In the genomic region with DNA sequence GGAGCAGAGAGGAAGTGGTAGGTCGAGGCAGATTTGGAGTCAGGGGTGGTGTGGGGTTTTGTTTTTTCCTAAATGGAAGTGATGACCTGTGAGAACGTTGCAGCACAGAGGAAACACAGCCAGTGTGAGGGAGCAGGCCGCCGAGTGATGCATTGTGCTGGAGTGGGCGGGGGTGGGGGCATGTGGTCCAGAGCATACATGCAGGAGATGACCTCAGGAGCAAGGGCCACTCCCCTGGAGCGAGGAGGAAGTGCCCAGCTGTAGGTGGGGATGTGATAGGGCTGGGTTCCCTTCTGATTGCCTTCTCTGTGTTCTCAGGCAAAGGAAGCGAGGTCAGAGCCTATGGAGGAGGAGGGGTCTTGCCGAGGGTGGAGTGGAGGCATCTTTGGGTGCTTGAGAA, we compare ENCODE assay signal across 12 cellular contexts.
DNase-seq lines count a peak whose midpoint lies in the region; ATAC-seq, FAIRE-seq and TF ChIP-seq lines count a peak whose summit lies in the region.
"Had no signal": no experiment of that assay in that cellular context is flagged by ENCODE, and none has a peak within 500 bp of the region (broad histone marks: within the 10 kb centered on the region; RNA-seq: fewer than 3 reads in every experiment).

No MANE protein-coding gene starts in this region.

- peaks cover 91% of the 10 kb centered on the region for H3K36me3 Mint-ChIP-seq in CD8-positive, alpha-beta T cell
- peaks cover 80% of the 10 kb centered on the region for H3K36me3 Mint-ChIP-seq in dendritic cell treated with granulocyte-macrophage colony-stimulating factor and Interleukin-4, amounts not matched to agents 40 ng/mL and 50 ng/mL, for 4 days (ENCODE audit: low read depth)
- H3K36me3 Mint-ChIP-seq in natural killer cell treated with Interleukin-12 subunit alpha and Interleukin-12 subunit beta and Interleukin-15 and Interleukin-18, amount 100 ng/mL, for 72 hours = peaks cover 31% of the 10 kb centered on the region
- H3K36me3 Mint-ChIP-seq in glutamatergic neuron (ENCODE audit: unreplicated experiment) = peaks cover 6% of the 10 kb centered on the region

- ATAC-seq in CD8-positive, alpha-beta T cell = no peak
- ATAC-seq in natural killer cell treated with Interleukin-12 subunit alpha and Interleukin-12 subunit beta and Interleukin-15 and Interleukin-18, amount 100 ng/mL, for 72 hours = peak in 1 of 2 donors; percentile 32
- ATAC-seq: GM12878 had no signal

- H3K36me3 ChIP-seq in CD8-positive, alpha-beta T cell (ENCODE audit: insufficient read depth, low read length) = peaks cover 45% of the 10 kb centered on the region

- H3K4me3 Mint-ChIP-seq in CD8-positive, alpha-beta T cell = no peak overlapping the region
- no peak overlapping the region for H3K4me3 Mint-ChIP-seq in dendritic cell treated with granulocyte-macrophage colony-stimulating factor and Interleukin-4, amounts not matched to agents 40 ng/mL and 50 ng/mL, for 4 days
- H3K4me3 Mint-ChIP-seq in natural killer cell treated with Interleukin-12 subunit alpha and Interleukin-12 subunit beta and Interleukin-15 and Interleukin-18, amount 100 ng/mL, for 72 hours = no peak overlapping the region
- no peak overlapping the region for H3K4me3 Mint-ChIP-seq in glutamatergic neuron (ENCODE audit: unreplicated experiment)
- H3K4me3 Mint-ChIP-seq: nephron had no signal

- peaks cover 29% of the 10 kb centered on the region for H3K4me1 ChIP-seq in CD8-positive, alpha-beta T cell (ENCODE audit: insufficient read depth, low read length)

- H3K27ac Mint-ChIP-seq in CD8-positive, alpha-beta T cell = peak overlapping the region; percentile 81
- H3K27ac Mint-ChIP-seq in dendritic cell treated with granulocyte-macrophage colony-stimulating factor and Interleukin-4, amounts not matched to agents 40 ng/mL and 50 ng/mL, for 4 days = peak overlapping the region; percentile 6
- H3K27ac Mint-ChIP-seq in natural killer cell treated with Interleukin-12 subunit alpha and Interleukin-12 subunit beta and Interleukin-15 and Interleukin-18, amount 100 ng/mL, for 72 hours = peak overlapping the region; percentile 33 to 45
- no peak overlapping the region for H3K27ac Mint-ChIP-seq in glutamatergic neuron (ENCODE audit: unreplicated experiment)

- H3K4me3 ChIP-seq in CD8-positive, alpha-beta T cell (ENCODE audit: low read depth, low read length) = no peak overlapping the region
- H3K4me3 ChIP-seq: GM12878 had no signal

- no peak overlapping the region for H3K27ac ChIP-seq in CD8-positive, alpha-beta T cell (ENCODE audit: low read depth, low read length)

- H3K27me3 Mint-ChIP-seq in CD8-positive, alpha-beta T cell (ENCODE audit: low read depth) = no peaks in the 10 kb centered on the region
- no peaks in the 10 kb centered on the region for H3K27me3 Mint-ChIP-seq in dendritic cell treated with granulocyte-macrophage colony-stimulating factor and Interleukin-4, amounts not matched to agents 40 ng/mL and 50 ng/mL, for 4 days
- H3K27me3 Mint-ChIP-seq in natural killer cell treated with Interleukin-12 subunit alpha and Interleukin-12 subunit beta and Interleukin-15 and Interleukin-18, amount 100 ng/mL, for 72 hours = no peaks in the 10 kb centered on the region
- peaks cover 12% of the 10 kb centered on the region for H3K27me3 Mint-ChIP-seq in glutamatergic neuron (ENCODE audit: unreplicated experiment)

- no peaks in the 10 kb centered on the region for H3K9me3 ChIP-seq in CD8-positive, alpha-beta T cell (ENCODE audit: low read length)

- no peaks in the 10 kb centered on the region for H3K27me3 ChIP-seq in CD8-positive, alpha-beta T cell (ENCODE audit: insufficient read depth, low read length)

- no peak for TF ChIP-seq CTCF in CD8-positive, alpha-beta T cell (IDR thresholded peaks at IDR 0.05)
- no peak for TF ChIP-seq CTCF in glutamatergic neuron (IDR thresholded peaks at IDR 0.05; ENCODE audit: partially characterized antibody, unreplicated experiment)

- POLR2A ChIA-PET in CD8-positive, alpha-beta T cell (lab: Charles Lee) = no interaction called here

- intact Hi-C loops in CD8-positive, alpha-beta T cell (cut with DNase I, micrococcal nuclease) = no loop called here
- intact Hi-C loops in dendritic cell treated with granulocyte-macrophage colony-stimulating factor and Interleukin-4, amounts not matched to agents 40 ng/mL and 50 ng/mL, for 4 days (cut with micrococcal nuclease) = no loop called here

- H3K9me3 Mint-ChIP-seq in CD8-positive, alpha-beta T cell = no peaks in the 10 kb centered on the region
- H3K9me3 Mint-ChIP-seq in dendritic cell treated with granulocyte-macrophage colony-stimulating factor and Interleukin-4, amounts not matched to agents 40 ng/mL and 50 ng/mL, for 4 days = no peaks in the 10 kb centered on the region
- no peaks in the 10 kb centered on the region for H3K9me3 Mint-ChIP-seq in natural killer cell treated with Interleukin-12 subunit alpha and Interleukin-12 subunit beta and Interleukin-15 and Interleukin-18, amount 100 ng/mL, for 72 hours
- peaks cover 4% of the 10 kb centered on the region for H3K9me3 Mint-ChIP-seq in glutamatergic neuron (ENCODE audit: unreplicated experiment)
- H3K9me3 Mint-ChIP-seq: nephron had no signal

- peak; percentile 60 for FAIRE-seq in HTR-8/SVneo (lab: Jason Lieb, UNC)
- FAIRE-seq: GM12878, TTC549 had no signal

- no peak for DNase-seq in CD8-positive, alpha-beta T cell
- DNase-seq in HTR-8/SVneo (ENCODE audit: insufficient read length, low spot score) = no peak
- DNase-seq in natural killer cell treated with Interleukin-12 subunit alpha and Interleukin-12 subunit beta and Interleukin-15 and Interleukin-18, amount 100 ng/mL, for 72 hours (ENCODE audit: low spot score) = no peak
- DNase-seq in NCI-H748 treated with DMSO at 0.1 percent for 48 hours (lab: John Stamatoyannopoulos, UW) = no peak
- DNase-seq in OCI-M2 (lab: John Stamatoyannopoulos, UW; ENCODE audit: unreplicated experiment) = no peak
- DNase-seq in glutamatergic neuron = no peak
- DNase-seq in A172 (ENCODE audit: low spot score) = no peak
- DNase-seq: NCI-H2107 had no signal

- CTCF ChIA-PET in CD8-positive, alpha-beta T cell (lab: Charles Lee) = no interaction called here

- H3K4me1 Mint-ChIP-seq in CD8-positive, alpha-beta T cell (ENCODE audit: low read depth) = peaks cover 71% of the 10 kb centered on the region
- H3K4me1 Mint-ChIP-seq in dendritic cell treated with granulocyte-macrophage colony-stimulating factor and Interleukin-4, amounts not matched to agents 40 ng/mL and 50 ng/mL, for 4 days (ENCODE audit: low read depth) = peaks cover 49% of the 10 kb centered on the region
- H3K4me1 Mint-ChIP-seq in natural killer cell treated with Interleukin-12 subunit alpha and Interleukin-12 subunit beta and Interleukin-15 and Interleukin-18, amount 100 ng/mL, for 72 hours (ENCODE audit: low read depth in 2 of 2) = peaks cover 52 to 62% of the 10 kb centered on the region in 2 donors
- peaks cover 8% of the 10 kb centered on the region for H3K4me1 Mint-ChIP-seq in glutamatergic neuron (ENCODE audit: low read depth, unreplicated experiment)
